ENCODE assay signal across 32 cellular contexts in the genomic region with DNA sequence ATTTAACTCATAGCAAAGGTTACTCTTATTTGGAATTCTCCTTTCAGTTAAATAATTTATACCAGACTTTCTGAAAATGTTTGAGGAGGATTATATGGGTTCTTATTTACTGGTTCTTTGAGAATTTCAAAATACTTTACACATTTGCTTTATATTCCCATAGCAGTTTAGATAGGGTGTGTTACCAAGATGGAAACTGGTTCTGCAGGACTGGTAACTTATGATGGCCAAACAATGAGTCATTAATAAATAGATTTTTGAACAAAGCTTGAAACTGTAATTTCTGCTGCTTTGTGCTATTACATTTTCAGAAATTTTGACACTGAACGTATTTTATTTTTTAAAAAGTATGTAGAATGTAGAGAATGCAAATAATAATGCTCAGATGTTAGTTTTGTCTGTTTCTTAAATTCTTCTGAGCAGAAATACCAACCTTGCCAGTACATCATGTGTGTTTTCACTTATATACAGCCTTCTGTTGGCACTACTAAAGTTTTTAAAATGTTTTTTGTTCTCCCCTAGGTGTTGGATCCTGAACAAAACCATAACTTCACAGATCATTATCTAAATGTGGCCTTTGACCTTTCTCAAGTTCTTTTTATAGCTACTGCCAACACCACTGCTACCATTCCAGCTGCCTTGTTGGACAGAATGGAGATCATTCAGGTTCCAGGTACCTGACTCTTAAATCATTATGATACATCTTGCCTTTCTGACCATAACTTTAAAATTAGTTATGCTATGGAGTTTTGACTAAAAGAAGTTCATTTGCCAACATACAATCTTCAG. TPM values are rescaled to one million over a fixed set of nuclear protein-coding genes. Genes with fewer than 3 reads are reported as not detected.
DNase-seq lines count a peak whose midpoint lies in the region; ATAC-seq, FAIRE-seq and TF ChIP-seq lines count a peak whose summit lies in the region.
"Had no signal": no experiment of that assay in that cellular context is flagged by ENCODE, and none has a peak within 500 bp of the region (broad histone marks: within the 10 kb centered on the region; RNA-seq: fewer than 3 reads in every experiment).

No MANE protein-coding gene starts in this region.

- no peak for TF ChIP-seq CTCF in VCaP (conservative IDR thresholded peaks at IDR 0.05)
- TF ChIP-seq CTCF in hepatocyte (IDR thresholded peaks at IDR 0.05; ENCODE audit: poor library complexity) = no peak

- no peak for FAIRE-seq in small intestine (lab: Jason Lieb, UNC)
- FAIRE-seq: GM12891, HTR-8/SVneo had no signal

- H3K36me3 Mint-ChIP-seq in activated CD4-positive, alpha-beta T cell treated with anti-CD3 and anti-CD28 coated beads for 36 hours (ENCODE audit: low read depth) = peaks cover 25% of the 10 kb centered on the region

- H3K36me3 ChIP-seq in hepatocyte (replicated peaks; ENCODE audit: insufficient read depth, low read depth) (no peaks in the 10 kb centered on the region), small intestine (ENCODE audit: control insufficient read depth in 2 of 2, insufficient read depth in 2 of 2, low read length in 2 of 2) (peaks cover under 1 to 7% of the 10 kb centered on the region in 2 donors)

- peak overlapping the region; percentile 25 for H3K27ac Mint-ChIP-seq in activated CD4-positive, alpha-beta T cell treated with anti-CD3 and anti-CD28 coated beads for 36 hours
- H3K27ac Mint-ChIP-seq: activated naive CD8-positive, alpha-beta T cell treated with anti-CD3 and anti-CD28 coated beads, Interleukin-2, amount 50 U/mL, for 24 hours; B cell; T-cell had no signal

- H3K27ac ChIP-seq in VCaP = peak overlapping the region; percentile 73
- peak overlapping the region; percentile 8 for H3K27ac ChIP-seq in hepatocyte
- H3K27ac ChIP-seq in small intestine (ENCODE audit: low read depth in 1 of 2, low read length in 1 of 2) = no peak overlapping the region
- H3K27ac ChIP-seq: brain microvascular endothelial cell, coronary artery, lower lobe of right lung, neutrophil, spleen, tibial nerve had no signal

- CTCF ChIA-PET in activated CD4-positive, alpha-beta T cell treated with anti-CD3 and anti-CD28 coated beads for 36 hours (lab: Charles Lee) = no interaction called here

- no peaks in the 10 kb centered on the region for H4K20me1 ChIP-seq in hepatocyte (ENCODE audit: insufficient read depth, poor library complexity, severe bottlenecking)

- H3K9me3 Mint-ChIP-seq in activated CD4-positive, alpha-beta T cell treated with anti-CD3 and anti-CD28 coated beads for 36 hours (ENCODE audit: low read depth) = no peaks in the 10 kb centered on the region
- H3K9me3 Mint-ChIP-seq: activated naive CD8-positive, alpha-beta T cell treated with anti-CD3 and anti-CD28 coated beads, Interleukin-2, amount 50 U/mL, for 24 hours; T-cell had no signal

- intact Hi-C loops in activated CD4-positive, alpha-beta T cell treated with anti-CD3 and anti-CD28 coated beads for 36 hours (cut with DNase I, micrococcal nuclease) = no loop called here

- WGBS in hepatocyte (ENCODE audit: low lambda C conversion rate, missing lambda C conversion rate) = 91% methylated on average over 1 of the region's 1 CpG
- WGBS in small intestine, 3 donors = 56 to 83% (median 56%) methylated on average over 1 of the region's 1 CpG

- H3K27me3 Mint-ChIP-seq in activated CD4-positive, alpha-beta T cell treated with anti-CD3 and anti-CD28 coated beads for 36 hours = no peaks in the 10 kb centered on the region
- H3K27me3 Mint-ChIP-seq: activated naive CD8-positive, alpha-beta T cell treated with anti-CD3 and anti-CD28 coated beads, Interleukin-2, amount 50 U/mL, for 24 hours; B cell; T-cell had no signal

- POLR2A ChIA-PET in activated CD4-positive, alpha-beta T cell treated with anti-CD3 and anti-CD28 coated beads for 36 hours (lab: Charles Lee) = no interaction called here

- H3K9me3 ChIP-seq in hepatocyte (ENCODE audit: low read depth) (no peaks in the 10 kb centered on the region), small intestine (ENCODE audit: control insufficient read depth, low read depth) (no peaks in the 10 kb centered on the region)
- H3K9me3 ChIP-seq: lower lobe of right lung, neutrophil, spleen, tibial nerve had no signal

- H3K4me3 ChIP-seq in hepatocyte = no peak overlapping the region
- H3K4me3 ChIP-seq in small intestine (ENCODE audit: low read depth in 1 of 2, low read length in 2 of 2) = no peak overlapping the region
- H3K4me3 ChIP-seq: coronary artery, lower lobe of right lung, spleen, tibial nerve had no signal

- H3K27me3 ChIP-seq in hepatocyte = no peaks in the 10 kb centered on the region
- H3K27me3 ChIP-seq in small intestine (ENCODE audit: control insufficient read depth in 2 of 2, insufficient read depth in 2 of 2, low read length in 2 of 2) = no peaks in the 10 kb centered on the region
- H3K27me3 ChIP-seq: brain microvascular endothelial cell, neutrophil, spleen, tibial nerve had no signal

- peak overlapping the region; percentile 11 for H3K4me2 ChIP-seq in hepatocyte

- no peak overlapping the region for H2AFZ ChIP-seq in hepatocyte

- peaks cover 7% of the 10 kb centered on the region for H3K4me1 Mint-ChIP-seq in activated CD4-positive, alpha-beta T cell treated with anti-CD3 and anti-CD28 coated beads for 36 hours
- H3K4me1 Mint-ChIP-seq: activated naive CD8-positive, alpha-beta T cell treated with anti-CD3 and anti-CD28 coated beads, Interleukin-2, amount 50 U/mL, for 24 hours; B cell had no signal

- no peak overlapping the region for H3K4me3 Mint-ChIP-seq in activated CD4-positive, alpha-beta T cell treated with anti-CD3 and anti-CD28 coated beads for 36 hours
- H3K4me3 Mint-ChIP-seq: activated naive CD8-positive, alpha-beta T cell treated with anti-CD3 and anti-CD28 coated beads, Interleukin-2, amount 50 U/mL, for 24 hours; B cell; T-cell had no signal

- no peak for ATAC-seq in activated CD4-positive, alpha-beta T cell treated with anti-CD3 and anti-CD28 coated beads for 36 hours
- ATAC-seq: activated naive CD8-positive, alpha-beta T cell treated with anti-CD3 and anti-CD28 coated beads, Interleukin-2, amount 50 U/mL, for 24 hours; lower lobe of right lung; T-cell had no signal

- peaks cover 10% of the 10 kb centered on the region for H3K79me2 ChIP-seq in hepatocyte

- no peak for DNase-seq in activated CD4-positive, alpha-beta T cell treated with anti-CD3 and anti-CD28 coated beads for 36 hours
- no peak for DNase-seq in activated CD4-positive, alpha-beta T cell treated with anti-CD3 and anti-CD28 coated beads, Interleukin-2, amount 50 U/mL, for 1 hour
- DNase-seq in hepatocyte (ENCODE audit: low spot score) (no peak), small intestine (peak; percentile 57), SIG-M5 (lab: John Stamatoyannopoulos, UW) (no peak), HCEC 1CT (no peak), SKM-1 (lab: John Stamatoyannopoulos, UW; ENCODE audit: unreplicated experiment) (no peak)
- DNase-seq: 8988T; activated CD8-positive, alpha-beta memory T cell treated with anti-CD3 and anti-CD28 coated beads, Interleukin-2, amount 50 U/mL, for 48 hours; activated effector memory CD4-positive, alpha-beta T cell treated with Interleukin-2 at 50 U/mL for 16 hours; activated naive CD8-positive, alpha-beta T cell treated with anti-CD3 and anti-CD28 coated beads, Interleukin-2, amount 50 U/mL, for 24 hours; brain microvascular endothelial cell; COR-L47; head of caudate nucleus; Kasumi-1; lower lobe of right lung; NCI-H1105 treated with DMSO at 0.1 percent for 48 hours; NCI-H2029 treated with DMSO at 0.1 percent for 48 hours; NCI-H82; SHP77; spleen; stimulated activated CD4-positive, alpha-beta T cell treated with anti-CD3 and anti-CD28 coated beads, Interleukin-4, amount 100 ng/mL, for 24 hours; stimulated activated naive CD4-positive, alpha-beta T cell treated with Interleukin-2 at 50 U/mL for 16 hours; T-cell had no signal

- no peaks in the 10 kb centered on the region for H3K9me2 ChIP-seq in hepatocyte (replicated peaks; ENCODE audit: insufficient read depth)

- peaks cover 7% of the 10 kb centered on the region for H3K4me1 ChIP-seq in hepatocyte (ENCODE audit: insufficient read depth)
- no peaks in the 10 kb centered on the region for H3K4me1 ChIP-seq in small intestine (ENCODE audit: control insufficient read depth in 2 of 2, insufficient read depth in 1 of 2, low read depth in 1 of 2, low read length in 1 of 2)
- H3K4me1 ChIP-seq: spleen, tibial nerve had no signal

RNA-seq across cellular contexts. Expression of gene ABCC11, which starts 48.3 kb away (rescaled TPM):
- under 1 TPM; 0.07 to 0.35 TPM for total RNA-seq in activated CD4-positive, alpha-beta T cell treated with anti-CD3 and anti-CD28 coated beads for 36 hours
- 0.88 and 2.0 TPM in 2 replicates for total RNA-seq in hepatocyte
- polyA plus RNA-seq in hepatocyte = 0.27 and 0.50 TPM in 2 replicates
- under 1 TPM in 2 of 3 donors, not detected in 1; 0.15 to 0.22 TPM for polyA plus RNA-seq in small intestine
- total RNA-seq: B cell, lower lobe of right lung, myocyte, tibial nerve had no signal

RNA-seq across cellular contexts. Expression of gene LONP2, which starts 51.6 kb away (rescaled TPM):
- total RNA-seq in activated CD4-positive, alpha-beta T cell treated with anti-CD3 and anti-CD28 coated beads for 36 hours = 10 to 100 TPM; 60.3 to 63.2 TPM
- total RNA-seq in hepatocyte = 56.8 and 67.6 TPM in 2 replicates
- polyA plus RNA-seq in hepatocyte (30.1 and 34.9 TPM in 2 replicates), small intestine (10 to 100 TPM; 18.1 to 33.1 (median 21.7) TPM)

Comparison
In these comparisons a context has a peak if more than half of its experiments do, and no peak if none do; other contexts are left out.
1. H3K27ac ChIP-seq: peak in VCaP (single experiment) and hepatocyte (single experiment); none in small intestine (0 of 2).